Comparison of ENCODE assay signal across 1 cellular context in the genomic region with DNA sequence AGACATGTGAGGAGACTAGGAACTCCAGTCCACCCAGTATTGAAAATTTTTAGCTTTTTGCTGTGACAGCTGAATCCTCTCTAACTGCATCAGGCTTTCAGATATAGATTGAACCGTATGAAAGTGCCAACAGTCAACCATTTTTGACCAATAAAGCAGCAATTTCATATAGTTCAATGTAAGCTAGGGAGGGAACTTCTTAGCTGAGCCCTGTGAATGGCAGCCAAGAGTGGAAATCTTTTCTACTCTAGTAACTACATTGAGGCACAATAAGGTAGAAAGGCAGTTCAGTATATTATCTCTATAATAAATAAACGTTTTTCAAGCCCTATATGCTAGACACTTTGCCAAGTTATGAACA.
TF ChIP-seq lines count a peak whose summit lies in the region.

No MANE protein-coding gene starts in this region.

TF ChIP-seq in A549, 52 proteins besides CTCF, POLR2A, EP300 and RAD21 (continued from another document):
- TF ChIP-seq REST (IDR thresholded peaks at IDR 0.05) (no peak), CEBPB (IDR thresholded peaks at IDR 0.05) (no peak), FOXS1 (CRISPR knock-in tag; IDR thresholded peaks at IDR 0.05) (no peak), USF2 (IDR thresholded peaks at IDR 0.05) (no peak), MYC (IDR thresholded peaks at IDR 0.05; ENCODE audit: borderline replicate concordance, low read length) (no peak)
- TF ChIP-seq, protein P1, sequence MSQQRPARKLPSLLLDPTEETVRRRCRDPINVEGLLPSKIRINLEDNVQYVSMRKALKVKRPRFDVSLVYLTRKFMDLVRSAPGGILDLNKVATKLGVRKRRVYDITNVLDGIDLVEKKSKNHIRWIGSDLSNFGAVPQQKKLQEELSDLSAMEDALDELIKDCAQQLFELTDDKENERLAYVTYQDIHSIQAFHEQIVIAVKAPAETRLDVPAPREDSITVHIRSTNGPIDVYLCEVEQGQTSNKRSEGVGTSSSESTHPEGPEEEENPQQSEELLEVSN (IDR thresholded peaks at IDR 0.05; ENCODE audit: borderline replicate concordance, low read depth), result no peak
- TF ChIP-seq, protein P2, sequence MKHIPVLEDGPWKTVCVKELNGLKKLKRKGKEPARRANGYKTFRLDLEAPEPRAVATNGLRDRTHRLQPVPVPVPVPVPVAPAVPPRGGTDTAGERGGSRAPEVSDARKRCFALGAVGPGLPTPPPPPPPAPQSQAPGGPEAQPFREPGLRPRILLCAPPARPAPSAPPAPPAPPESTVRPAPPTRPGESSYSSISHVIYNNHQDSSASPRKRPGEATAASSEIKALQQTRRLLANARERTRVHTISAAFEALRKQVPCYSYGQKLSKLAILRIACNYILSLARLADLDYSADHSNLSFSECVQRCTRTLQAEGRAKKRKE (CRISPR knock-in tag; IDR thresholded peaks at IDR 0.05; ENCODE audit: low read depth), result no peak
- TF ChIP-seq, protein P3, sequence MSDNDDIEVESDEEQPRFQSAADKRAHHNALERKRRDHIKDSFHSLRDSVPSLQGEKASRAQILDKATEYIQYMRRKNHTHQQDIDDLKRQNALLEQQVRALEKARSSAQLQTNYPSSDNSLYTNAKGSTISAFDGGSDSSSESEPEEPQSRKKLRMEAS (IDR thresholded peaks at IDR 0.05), result no peak
